Comparison of ENCODE assay signal across 27 cellular contexts in genomic region chr9:114638441-114638840, GRCh38. TPM values are rescaled to one million over a fixed set of nuclear protein-coding genes. Genes with fewer than 3 reads are reported as not detected.
"Had no signal": no experiment of that assay in that cellular context is flagged by ENCODE, and none has a peak within 500 bp of the region (broad histone marks: within the 10 kb centered on the region; RNA-seq: fewer than 3 reads in every experiment).

No MANE protein-coding gene starts in this region.

- FAIRE-seq: HepG2, RCC 7860 had no signal

- H3K9me3 ChIP-seq: SK-N-SH had no signal

- H3K27ac ChIP-seq: KMS-11 had no signal

- DNase-seq: IMR-90, Kasumi-1, MM.1S, MV-4-11, NCI-H1048, NCI-H1105, NCI-H1417, NCI-H1436 treated with DMSO at 0.1 percent for 48 hours, NCI-H1694, NCI-H187 treated with DMSO at 0.1 percent for 48 hours, NCI-H2029 treated with DMSO at 0.1 percent for 48 hours, NCI-H2171, NCI-H226, NCI-H446, NCI-H510A, NCI-H524 treated with DMSO at 0.1 percent for 48 hours, NCI-H69, NCI-H774, RPMI8226, SHP77, SK-N-SH had no signal

- H3K9ac ChIP-seq: KMS-11, SK-N-SH had no signal

- H3K4me2 ChIP-seq: KMS-11, SK-N-SH had no signal

RNA-seq across cellular contexts. Expression of gene TEX53, which starts 19.2 kb away (rescaled TPM):
- total RNA-seq: HepG2, HT-29, IMR-90, M059J, SK-MEL-5 had no signal
- polyA plus RNA-seq: HepG2, IMR-90, SK-N-SH had no signal

RNA-seq across cellular contexts. Expression of gene TEX48, which starts 43.6 kb away (rescaled TPM):
- total RNA-seq: HepG2, HT-29, IMR-90, M059J, SK-MEL-5 had no signal
- polyA plus RNA-seq: HepG2, IMR-90 had no signal
